ENCODE assay signal across 13 cellular contexts in the genomic region with DNA sequence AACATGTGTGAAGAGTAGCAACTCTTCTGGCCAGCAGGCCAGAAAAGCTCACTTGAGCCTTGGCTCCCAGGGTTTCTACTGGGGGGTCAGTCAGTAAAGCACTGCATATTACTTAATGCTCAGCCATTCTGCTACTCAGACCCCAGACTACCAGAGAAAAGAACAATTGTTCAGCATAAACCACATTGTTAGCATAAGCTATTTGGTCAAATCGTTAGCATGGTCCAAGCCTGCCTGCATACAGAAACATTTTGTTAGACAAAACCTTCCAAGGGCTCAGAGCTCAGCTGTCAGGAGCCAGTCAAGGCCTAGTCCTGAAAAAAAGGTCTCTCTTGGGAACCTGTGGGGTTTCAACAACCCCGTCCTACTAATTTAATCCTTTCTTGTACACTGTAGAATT.
A peak's percentile ranks its signal among the peaks of the same experiment; 100 is the strongest.
DNase-seq lines count a peak whose midpoint lies in the region; ATAC-seq and TF ChIP-seq lines count a peak whose summit lies in the region.
"Had no signal": no experiment of that assay in that cellular context is flagged by ENCODE, and none has a peak within 500 bp of the region (broad histone marks: within the 10 kb centered on the region; RNA-seq: fewer than 3 reads in every experiment).

No MANE protein-coding gene starts in this region.

- no peaks in the 10 kb centered on the region for H3K36me3 Mint-ChIP-seq in GM23338 (ENCODE audit: low read depth)
- H3K36me3 Mint-ChIP-seq: CD8-positive, alpha-beta T cell; IgD-negative memory B cell had no signal

- H3K4me1 ChIP-seq in neuron (ENCODE audit: insufficient read depth, low read length) (peaks cover 7% of the 10 kb centered on the region), tibial nerve (no peaks in the 10 kb centered on the region), GM23338 (ENCODE audit: insufficient read depth) (peaks cover 5% of the 10 kb centered on the region; the same call in 1 of the 2 replicates)
- H3K4me1 ChIP-seq: BLaER1 treated with 17β-estradiol and CSF1 and Interleukin-3, amounts not matched to agents 10 nM and 100 nM had no signal

- no peak overlapping the region for H3K4me2 ChIP-seq in GM23338
- H3K4me2 ChIP-seq: BLaER1 treated with 17β-estradiol and CSF1 and Interleukin-3, amounts not matched to agents 10 nM and 100 nM had no signal

- no peak for TF ChIP-seq POLR2A in tibial nerve (IDR thresholded peaks at IDR 0.05)

- no peak for TF ChIP-seq CTCF in tibial nerve (IDR thresholded peaks at IDR 0.05)
- TF ChIP-seq CTCF in GM23338 (conservative IDR thresholded peaks at IDR 0.05; ENCODE audit: low read depth in 2 of 2), result no peak

- H3K27ac Mint-ChIP-seq in GM23338, result no peak overlapping the region
- H3K27ac Mint-ChIP-seq: B cell; CD8-positive, alpha-beta T cell; IgD-negative memory B cell had no signal

- H3K9me3 ChIP-seq in neuron (ENCODE audit: low read length), result no peaks in the 10 kb centered on the region
- H3K9me3 ChIP-seq in tibial nerve, result no peaks in the 10 kb centered on the region
- H3K9me3 ChIP-seq: BLaER1 treated with 17β-estradiol and CSF1 and Interleukin-3, amounts not matched to agents 10 nM and 100 nM had no signal

- no peaks in the 10 kb centered on the region for H3K27me3 Mint-ChIP-seq in GM23338 (ENCODE audit: insufficient read depth, low read depth, poor library complexity)
- H3K27me3 Mint-ChIP-seq: B cell, IgD-negative memory B cell had no signal

- H3K27me3 ChIP-seq in neuron (ENCODE audit: insufficient read depth, low read length), result no peaks in the 10 kb centered on the region
- H3K27me3 ChIP-seq in tibial nerve, result no peaks in the 10 kb centered on the region
- no peaks in the 10 kb centered on the region for H3K27me3 ChIP-seq in GM23338 (ENCODE audit: insufficient read depth)
- H3K27me3 ChIP-seq: BLaER1 treated with 17β-estradiol and CSF1 and Interleukin-3, amounts not matched to agents 10 nM and 100 nM had no signal

- DNase-seq in NCI-H526 (lab: John Stamatoyannopoulos, UW), result peak; percentile 11 to 39
- peak; percentile 73 for DNase-seq in astrocyte of the hippocampus (ENCODE audit: low read depth, low spot score)
- no peak for DNase-seq in tibial nerve (ENCODE audit: low spot score in 2 of 2)
- DNase-seq in pons (ENCODE audit: low spot score), result no peak
- no peak for DNase-seq in GM23338 (ENCODE audit: low spot score)
- DNase-seq: CD8-positive, alpha-beta T cell; GOT3; H7 had no signal

- H2AFZ ChIP-seq in neuron (ENCODE audit: low read depth, low read length) (peak overlapping the region; percentile 32), GM23338 (no peak overlapping the region)

- no peaks in the 10 kb centered on the region for H3K9me3 Mint-ChIP-seq in GM23338

- no peak; the same call in 2 of the 3 replicates for ATAC-seq in GM23338
- ATAC-seq: CD8-positive, alpha-beta T cell; HepG2 had no signal

- no peak for TF ChIP-seq EP300 in tibial nerve (IDR thresholded peaks at IDR 0.05)

- no peaks in the 10 kb centered on the region for H3K36me3 ChIP-seq in neuron (ENCODE audit: insufficient read depth, low read length)
- no peaks in the 10 kb centered on the region for H3K36me3 ChIP-seq in tibial nerve
- no peaks in the 10 kb centered on the region for H3K36me3 ChIP-seq in GM23338 (ENCODE audit: insufficient read depth)
- H3K36me3 ChIP-seq: BLaER1 treated with 17β-estradiol and CSF1 and Interleukin-3, amounts not matched to agents 10 nM and 100 nM had no signal

- no peak overlapping the region for H3K27ac ChIP-seq in tibial nerve
- no peak overlapping the region for H3K27ac ChIP-seq in GM23338 (ENCODE audit: low read depth)
- H3K27ac ChIP-seq: BLaER1 treated with 17β-estradiol and CSF1 and Interleukin-3, amounts not matched to agents 10 nM and 100 nM had no signal

- H3K4me3 ChIP-seq in neuron (ENCODE audit: low read length), result no peak overlapping the region
- H3K4me3 ChIP-seq in tibial nerve, result no peak overlapping the region
- no peak overlapping the region for H3K4me3 ChIP-seq in GM23338
- H3K4me3 ChIP-seq: BLaER1 treated with 17β-estradiol and CSF1 and Interleukin-3, amounts not matched to agents 10 nM and 100 nM had no signal

- WGBS in tibial nerve, 2 donors, result 50 to 52% methylated on average over 2 of the region's 2 CpGs

- H3F3A ChIP-seq in GM23338 (replicated peaks; ENCODE audit: low read depth), result no peaks in the 10 kb centered on the region

- no peak overlapping the region for H3K4me3 Mint-ChIP-seq in GM23338
- H3K4me3 Mint-ChIP-seq: B cell; CD8-positive, alpha-beta T cell; IgD-negative memory B cell had no signal

- peaks cover 31% of the 10 kb centered on the region; the same call in 2 of the 3 replicates for H3K4me1 Mint-ChIP-seq in GM23338
- H3K4me1 Mint-ChIP-seq: B cell, IgD-negative memory B cell had no signal

- no peaks in the 10 kb centered on the region for H4K20me1 ChIP-seq in GM23338 (replicated peaks; ENCODE audit: insufficient read depth)
- H4K20me1 ChIP-seq: BLaER1 treated with 17β-estradiol and CSF1 and Interleukin-3, amounts not matched to agents 10 nM and 100 nM had no signal

- H3K9me2 ChIP-seq in GM23338 (ENCODE audit: insufficient read depth), result no peaks in the 10 kb centered on the region

- H3K79me2 ChIP-seq in GM23338 (replicated peaks; ENCODE audit: insufficient read depth), result no peaks in the 10 kb centered on the region

TF ChIP-seq in GM23338, 12 proteins besides CTCF, POLR2A, EP300 and RAD21:
- TF ChIP-seq, protein P1, sequence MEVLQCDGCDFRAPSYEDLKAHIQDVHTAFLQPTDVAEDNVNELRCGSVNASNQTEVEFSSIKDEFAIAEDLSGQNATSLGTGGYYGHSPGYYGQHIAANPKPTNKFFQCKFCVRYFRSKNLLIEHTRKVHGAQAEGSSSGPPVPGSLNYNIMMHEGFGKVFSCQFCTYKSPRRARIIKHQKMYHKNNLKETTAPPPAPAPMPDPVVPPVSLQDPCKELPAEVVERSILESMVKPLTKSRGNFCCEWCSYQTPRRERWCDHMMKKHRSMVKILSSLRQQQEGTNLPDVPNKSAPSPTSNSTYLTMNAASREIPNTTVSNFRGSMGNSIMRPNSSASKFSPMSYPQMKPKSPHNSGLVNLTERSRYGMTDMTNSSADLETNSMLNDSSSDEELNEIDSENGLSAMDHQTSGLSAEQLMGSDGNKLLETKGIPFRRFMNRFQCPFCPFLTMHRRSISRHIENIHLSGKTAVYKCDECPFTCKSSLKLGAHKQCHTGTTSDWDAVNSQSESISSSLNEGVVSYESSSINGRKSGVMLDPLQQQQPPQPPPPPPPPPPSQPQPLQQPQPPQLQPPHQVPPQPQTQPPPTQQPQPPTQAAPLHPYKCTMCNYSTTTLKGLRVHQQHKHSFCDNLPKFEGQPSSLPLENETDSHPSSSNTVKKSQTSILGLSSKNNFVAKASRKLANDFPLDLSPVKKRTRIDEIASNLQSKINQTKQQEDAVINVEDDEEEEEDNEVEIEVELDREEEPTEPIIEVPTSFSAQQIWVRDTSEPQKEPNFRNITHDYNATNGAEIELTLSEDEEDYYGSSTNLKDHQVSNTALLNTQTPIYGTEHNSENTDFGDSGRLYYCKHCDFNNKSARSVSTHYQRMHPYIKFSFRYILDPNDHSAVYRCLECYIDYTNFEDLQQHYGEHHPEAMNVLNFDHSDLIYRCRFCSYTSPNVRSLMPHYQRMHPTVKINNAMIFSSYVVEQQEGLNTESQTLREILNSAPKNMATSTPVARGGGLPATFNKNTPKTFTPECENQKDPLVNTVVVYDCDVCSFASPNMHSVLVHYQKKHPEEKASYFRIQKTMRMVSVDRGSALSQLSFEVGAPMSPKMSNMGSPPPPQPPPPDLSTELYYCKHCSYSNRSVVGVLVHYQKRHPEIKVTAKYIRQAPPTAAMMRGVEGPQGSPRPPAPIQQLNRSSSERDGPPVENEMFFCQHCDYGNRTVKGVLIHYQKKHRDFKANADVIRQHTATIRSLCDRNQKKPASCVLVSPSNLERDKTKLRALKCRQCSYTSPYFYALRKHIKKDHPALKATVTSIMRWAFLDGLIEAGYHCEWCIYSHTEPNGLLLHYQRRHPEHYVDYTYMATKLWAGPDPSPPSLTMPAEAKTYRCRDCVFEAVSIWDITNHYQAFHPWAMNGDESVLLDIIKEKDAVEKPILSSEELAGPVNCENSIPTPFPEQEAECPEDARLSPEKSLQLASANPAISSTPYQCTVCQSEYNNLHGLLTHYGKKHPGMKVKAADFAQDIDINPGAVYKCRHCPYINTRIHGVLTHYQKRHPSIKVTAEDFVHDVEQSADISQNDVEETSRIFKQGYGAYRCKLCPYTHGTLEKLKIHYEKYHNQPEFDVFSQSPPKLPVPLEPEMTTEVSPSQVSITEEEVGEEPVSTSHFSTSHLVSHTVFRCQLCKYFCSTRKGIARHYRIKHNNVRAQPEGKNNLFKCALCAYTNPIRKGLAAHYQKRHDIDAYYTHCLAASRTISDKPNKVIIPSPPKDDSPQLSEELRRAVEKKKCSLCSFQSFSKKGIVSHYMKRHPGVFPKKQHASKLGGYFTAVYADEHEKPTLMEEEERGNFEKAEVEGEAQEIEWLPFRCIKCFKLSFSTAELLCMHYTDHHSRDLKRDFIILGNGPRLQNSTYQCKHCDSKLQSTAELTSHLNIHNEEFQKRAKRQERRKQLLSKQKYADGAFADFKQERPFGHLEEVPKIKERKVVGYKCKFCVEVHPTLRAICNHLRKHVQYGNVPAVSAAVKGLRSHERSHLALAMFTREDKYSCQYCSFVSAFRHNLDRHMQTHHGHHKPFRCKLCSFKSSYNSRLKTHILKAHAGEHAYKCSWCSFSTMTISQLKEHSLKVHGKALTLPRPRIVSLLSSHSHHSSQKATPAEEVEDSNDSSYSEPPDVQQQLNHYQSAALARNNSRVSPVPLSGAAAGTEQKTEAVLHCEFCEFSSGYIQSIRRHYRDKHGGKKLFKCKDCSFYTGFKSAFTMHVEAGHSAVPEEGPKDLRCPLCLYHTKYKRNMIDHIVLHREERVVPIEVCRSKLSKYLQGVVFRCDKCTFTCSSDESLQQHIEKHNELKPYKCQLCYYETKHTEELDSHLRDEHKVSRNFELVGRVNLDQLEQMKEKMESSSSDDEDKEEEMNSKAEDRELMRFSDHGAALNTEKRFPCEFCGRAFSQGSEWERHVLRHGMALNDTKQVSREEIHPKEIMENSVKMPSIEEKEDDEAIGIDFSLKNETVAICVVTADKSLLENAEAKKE (CRISPR knock-in tag; IDR thresholded peaks at IDR 0.05), result no peak
- no peak for TF ChIP-seq POLR2AphosphoS5 (IDR thresholded peaks at IDR 0.05; ENCODE audit: low read depth)
- no peak for TF ChIP-seq NANOG (IDR thresholded peaks at IDR 0.05; ENCODE audit: borderline replicate concordance)
- no peak for TF ChIP-seq ZNF114 (CRISPR knock-in tag; IDR thresholded peaks at IDR 0.05)
- TF ChIP-seq, protein P2, sequence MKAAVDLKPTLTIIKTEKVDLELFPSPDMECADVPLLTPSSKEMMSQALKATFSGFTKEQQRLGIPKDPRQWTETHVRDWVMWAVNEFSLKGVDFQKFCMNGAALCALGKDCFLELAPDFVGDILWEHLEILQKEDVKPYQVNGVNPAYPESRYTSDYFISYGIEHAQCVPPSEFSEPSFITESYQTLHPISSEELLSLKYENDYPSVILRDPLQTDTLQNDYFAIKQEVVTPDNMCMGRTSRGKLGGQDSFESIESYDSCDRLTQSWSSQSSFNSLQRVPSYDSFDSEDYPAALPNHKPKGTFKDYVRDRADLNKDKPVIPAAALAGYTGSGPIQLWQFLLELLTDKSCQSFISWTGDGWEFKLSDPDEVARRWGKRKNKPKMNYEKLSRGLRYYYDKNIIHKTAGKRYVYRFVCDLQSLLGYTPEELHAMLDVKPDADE (IDR thresholded peaks at IDR 0.05), result no peak
- no peak for TF ChIP-seq EZH2 (IDR thresholded peaks at IDR 0.05; ENCODE audit: low read depth, unreplicated experiment)

Comparison
In these comparisons a context has a peak if more than half of its experiments do, and no peak if none do; other contexts are left out.
1. DNase-seq: peak in NCI-H526 (2 of 2) and astrocyte of the hippocampus (single experiment); none in tibial nerve (0 of 2), pons (single experiment) and GM23338 (single experiment).